In the genomic region with DNA sequence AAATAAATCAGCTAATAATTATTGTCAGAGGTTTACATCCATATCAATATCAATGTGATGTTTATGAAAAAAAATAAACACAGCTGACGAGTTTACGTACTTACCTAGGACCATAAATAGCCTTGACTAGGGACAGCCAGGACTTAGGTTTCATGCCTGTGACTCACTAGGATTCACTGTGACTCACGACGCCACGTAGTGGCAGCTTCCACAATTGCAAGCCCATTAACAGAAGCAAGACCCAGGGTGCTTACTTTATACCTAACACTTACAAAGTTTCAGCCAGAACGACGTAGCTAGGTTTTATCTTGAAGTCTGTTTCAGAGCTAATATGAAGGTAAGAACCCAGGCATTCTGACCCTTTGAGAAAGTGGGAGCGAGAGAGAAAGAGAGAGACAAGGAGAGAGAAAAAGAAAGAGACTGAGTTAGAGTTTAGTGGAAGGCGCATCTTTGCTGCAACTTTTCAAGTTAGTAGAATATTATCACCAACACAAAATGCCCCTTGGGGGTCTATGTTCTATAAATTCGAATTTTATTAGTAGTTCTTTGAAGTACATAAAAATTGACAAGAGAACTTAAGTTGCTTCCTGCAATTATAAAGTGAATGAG, we compare ENCODE assay signal across 8 cellular contexts.
DNase-seq lines count a peak whose midpoint lies in the region; ATAC-seq and TF ChIP-seq lines count a peak whose summit lies in the region.

No MANE protein-coding gene starts in this region.

- POLR2A ChIA-PET in naive thymus-derived CD8-positive, alpha-beta T cell (lab: Charles Lee) = interaction anchor here (0.5 kb wide), 1 partner anchor 10 kb away, joined by 5 read pairs; no protein-coding TSS in a partner anchor

- peaks cover 0 to 4% (median 0%) of the 10 kb centered on the region in 5 donors for H3K27me3 Mint-ChIP-seq in naive thymus-derived CD8-positive, alpha-beta T cell

- H3K9me2 ChIP-seq in OCI-LY1 (ENCODE audit: low read depth, low read length) = no peaks in the 10 kb centered on the region

- H3F3A ChIP-seq in OCI-LY1 (ENCODE audit: insufficient read depth, low read length) = no peaks in the 10 kb centered on the region

- H4K20me1 ChIP-seq in OCI-LY1 (ENCODE audit: insufficient read depth, low read length) = no peaks in the 10 kb centered on the region

- H3K27me3 ChIP-seq in HL-60 (ENCODE audit: insufficient read depth, poor library complexity, severe bottlenecking) (no peaks in the 10 kb centered on the region), OCI-LY1 (ENCODE audit: insufficient read depth, low read length) (0 out of 2 replicates have a peak, but pooled peaks cover 3% of the 10 kb centered on the region)

- no peaks in the 10 kb centered on the region for H3K9me3 ChIP-seq in OCI-LY1 (ENCODE audit: low read length)

- H3K4me3 Mint-ChIP-seq in naive thymus-derived CD8-positive, alpha-beta T cell = no peak overlapping the region

- no peak overlapping the region for H2AFZ ChIP-seq in OCI-LY1 (ENCODE audit: low read length)

- no peaks in the 10 kb centered on the region for H3K36me3 Mint-ChIP-seq in naive thymus-derived CD8-positive, alpha-beta T cell

- DNase-seq in DMS 273 (lab: John Stamatoyannopoulos, UW; ENCODE audit: unreplicated experiment) (peak; percentile 91), HL-60 (ENCODE audit: low read depth in 1 of 2, low spot score in 1 of 2) (peak; percentile 68 to 86), erythroblast (lab: John Stamatoyannopoulos, UW) (peak; percentile 80 to 89)
- peak; percentile 87 for DNase-seq in activated CD8-positive, alpha-beta memory T cell treated with anti-CD3 and anti-CD28 coated beads, Interleukin-2, amount 50 U/mL, for 48 hours
- peak; percentile 54 to 82 (median 67) for DNase-seq in naive thymus-derived CD8-positive, alpha-beta T cell
- peak; percentile 7 to 73 (median 58) for DNase-seq in stimulated activated naive CD4-positive, alpha-beta T cell (lab: John Stamatoyannopoulos, UW)

- peak; percentile 70 for ATAC-seq in GM21360 (IDR thresholded peaks at IDR 0.05; ENCODE audit: unreplicated experiment)
- ATAC-seq in naive thymus-derived CD8-positive, alpha-beta T cell = peak; percentile 70 to 74

- peak overlapping the region in 1 of 10 donors; percentile 58 for H3K27ac Mint-ChIP-seq in naive thymus-derived CD8-positive, alpha-beta T cell

- no peak overlapping the region for H3K4me3 ChIP-seq in HL-60 (replicated peaks; ENCODE audit: insufficient read depth, low read length)
- H3K4me3 ChIP-seq in OCI-LY1 (ENCODE audit: low read depth, low read length, poor library complexity, severe bottlenecking) = no peak overlapping the region

- H3K9me3 Mint-ChIP-seq in naive thymus-derived CD8-positive, alpha-beta T cell = no peaks in the 10 kb centered on the region

- H3K4me1 Mint-ChIP-seq in naive thymus-derived CD8-positive, alpha-beta T cell = peaks cover 9 to 20% (median 15%) of the 10 kb centered on the region in 4 donors

- no peak for TF ChIP-seq POLR2A in erythroblast (IDR thresholded peaks at IDR 0.05; ENCODE audit: low read length)

- H3K4me2 ChIP-seq in OCI-LY1 (ENCODE audit: low read length) = no peak overlapping the region

- TF ChIP-seq CTCF in HL-60 (IDR thresholded peaks at IDR 0.05; ENCODE audit: insufficient read depth, low read length) (peak; percentile 93), OCI-LY1 (IDR thresholded peaks at IDR 0.05; ENCODE audit: low read length) (peak; percentile 80)

- no peak overlapping the region for H3K9ac ChIP-seq in OCI-LY1 (ENCODE audit: low read length)

- H3K27ac ChIP-seq in HL-60 (replicated peaks) (no peak overlapping the region), OCI-LY1 (ENCODE audit: low read depth, low read length, poor library complexity, severe bottlenecking) (no peak overlapping the region)

- H3K79me2 ChIP-seq in OCI-LY1 (ENCODE audit: insufficient read depth, low read length) = no peaks in the 10 kb centered on the region

- no peaks in the 10 kb centered on the region for H3K4me1 ChIP-seq in OCI-LY1 (ENCODE audit: insufficient read depth, low read length, severe bottlenecking)

- no peaks in the 10 kb centered on the region for H3K36me3 ChIP-seq in OCI-LY1 (ENCODE audit: insufficient read depth, low read length)
